Comparison of ENCODE assay signal across 21 cellular contexts in genomic region chr12:110421701-110422100, GRCh38.
"Had no signal": no experiment of that assay in that cellular context is flagged by ENCODE, and none has a peak within 500 bp of the region (broad histone marks: within the 10 kb centered on the region; RNA-seq: fewer than 3 reads in every experiment).

No MANE protein-coding gene starts in this region.

- H3K4me1 Mint-ChIP-seq: activated CD4-positive, alpha-beta T cell treated with anti-CD3 and anti-CD28 coated beads for 36 hours; naive thymus-derived CD4-positive, alpha-beta T cell had no signal

- H3K9me3 ChIP-seq: adrenal gland, left lung, mucosa of descending colon, neutrophil, thyroid gland had no signal

- H2AFZ ChIP-seq: parathyroid adenoma had no signal

- H3K4me3 Mint-ChIP-seq: activated CD4-positive, alpha-beta T cell treated with anti-CD3 and anti-CD28 coated beads for 36 hours; activated T-helper 1 cell treated with anti-CD3 and anti-CD28 coated beads, Interleukin-12 subunit alpha, Interleukin-12 subunit beta, Interleukin-2, Interleukin-4 antibody, amounts not matched to agents 30 ng/mL and 10 ng/mL and 1 ng/mL, durations not matched to agents 14 hours and 24 hours and 36 hours; naive thymus-derived CD4-positive, alpha-beta T cell had no signal

- DNase-seq: activated CD4-positive, alpha-beta T cell treated with anti-CD3 and anti-CD28 coated beads for 36 hours; activated CD4-positive, alpha-beta T cell treated with anti-CD3 and anti-CD28 coated beads, Interleukin-2, amount 50 U/mL, for 48 hours; activated gamma-delta T cell treated with Interleukin-2 at 50 U/mL for 16 hours; activated T-cell treated with anti-CD3 and anti-CD28 coated beads for 4 hours; adrenal gland; dorsolateral prefrontal cortex; kidney; left lung; mammary epithelial cell; mucosa of descending colon; naive thymus-derived CD4-positive, alpha-beta T cell; stimulated activated CD4-positive, alpha-beta T cell treated with anti-CD3 and anti-CD28 coated beads, Interleukin-1b, Interleukin-23, amount 100 ng/mL, for 48 hours; stimulated activated CD8-positive, alpha-beta memory T cell treated with anti-CD3 and anti-CD28 coated beads, Interleukin-4, amount 100 ng/mL, for 48 hours; stimulated activated naive CD4-positive, alpha-beta T cell treated with Interleukin-2 at 50 U/mL for 16 hours; thyroid gland had no signal

- FAIRE-seq: colon, kidney had no signal

- H3K27ac Mint-ChIP-seq: activated CD4-positive, alpha-beta T cell treated with anti-CD3 and anti-CD28 coated beads for 36 hours; activated naive CD4-positive, alpha-beta T cell treated with anti-CD3 and anti-CD28 coated beads, Interleukin-2, amount 50 U/mL, for 72 hours; activated T-helper 1 cell treated with anti-CD3 and anti-CD28 coated beads, Interleukin-12 subunit alpha, Interleukin-12 subunit beta, Interleukin-2, Interleukin-4 antibody, amounts not matched to agents 30 ng/mL and 10 ng/mL and 1 ng/mL, durations not matched to agents 14 hours and 24 hours and 36 hours; naive thymus-derived CD4-positive, alpha-beta T cell had no signal

- H3K27ac ChIP-seq: adrenal gland, epithelial cell of prostate, left lung, neutrophil, parathyroid adenoma, thyroid gland had no signal

- H3K27me3 Mint-ChIP-seq: activated CD4-positive, alpha-beta T cell treated with anti-CD3 and anti-CD28 coated beads for 36 hours had no signal

- ATAC-seq: activated CD4-positive, alpha-beta T cell treated with anti-CD3 and anti-CD28 coated beads for 36 hours; activated naive CD4-positive, alpha-beta T cell treated with anti-CD3 and anti-CD28 coated beads, Interleukin-2, amount 50 U/mL, for 72 hours; left lung; mucosa of descending colon; naive thymus-derived CD4-positive, alpha-beta T cell had no signal

- H3K9me3 Mint-ChIP-seq: activated naive CD4-positive, alpha-beta T cell treated with anti-CD3 and anti-CD28 coated beads, Interleukin-2, amount 50 U/mL, for 72 hours; activated T-helper 1 cell treated with anti-CD3 and anti-CD28 coated beads, Interleukin-12 subunit alpha, Interleukin-12 subunit beta, Interleukin-2, Interleukin-4 antibody, amounts not matched to agents 30 ng/mL and 10 ng/mL and 1 ng/mL, durations not matched to agents 14 hours and 24 hours and 36 hours; naive thymus-derived CD4-positive, alpha-beta T cell had no signal

- H3K4me1 ChIP-seq: adrenal gland, parathyroid adenoma, thyroid gland had no signal

- H3K36me3 Mint-ChIP-seq: activated naive CD4-positive, alpha-beta T cell treated with anti-CD3 and anti-CD28 coated beads, Interleukin-2, amount 50 U/mL, for 72 hours; naive thymus-derived CD4-positive, alpha-beta T cell had no signal

- H3K36me3 ChIP-seq: adrenal gland, left lung, neutrophil, thyroid gland had no signal

- H3K9ac ChIP-seq: parathyroid adenoma had no signal

- H3K4me3 ChIP-seq: adrenal gland, dorsolateral prefrontal cortex, left lung, mucosa of descending colon, thyroid gland had no signal

- H3K27me3 ChIP-seq: adrenal gland, left lung, neutrophil, thyroid gland had no signal

- H3K79me2 ChIP-seq: parathyroid adenoma had no signal
